Comparison of ENCODE assay signal across 9 cellular contexts in the genomic region with DNA sequence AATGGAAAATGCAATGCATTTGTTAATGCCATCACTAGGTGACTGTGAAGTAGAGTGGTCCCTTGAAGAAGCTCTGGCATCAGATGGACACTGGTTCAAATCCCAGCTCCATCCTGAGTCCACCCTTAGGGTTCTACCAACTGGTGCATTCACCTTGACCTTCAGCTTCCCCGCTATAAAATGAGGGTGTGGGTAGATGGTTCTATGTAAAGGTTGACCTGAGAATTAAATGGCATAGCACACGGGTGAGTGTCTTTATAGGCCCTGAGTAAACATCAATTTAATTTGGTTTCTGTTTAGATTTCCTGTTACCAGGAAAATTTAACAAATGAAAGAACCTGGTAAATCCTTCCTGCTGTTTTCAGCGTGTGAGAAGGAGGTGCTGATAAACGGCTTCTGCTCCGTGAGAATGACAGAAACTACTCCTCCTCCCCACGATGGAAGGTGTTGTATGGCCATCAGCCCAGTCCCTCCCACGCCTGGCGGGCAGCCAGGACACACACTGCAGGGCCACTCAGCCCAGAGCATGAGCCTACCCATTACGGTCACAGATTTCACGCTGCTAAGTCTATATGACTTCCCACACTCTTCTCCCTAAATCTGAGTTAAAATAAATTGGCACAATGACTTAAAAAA.
A peak's percentile ranks its signal among the peaks of the same experiment; 100 is the strongest.
DNase-seq lines count a peak whose midpoint lies in the region; ATAC-seq and TF ChIP-seq lines count a peak whose summit lies in the region.
"Had no signal": no experiment of that assay in that cellular context is flagged by ENCODE, and none has a peak within 500 bp of the region (broad histone marks: within the 10 kb centered on the region; RNA-seq: fewer than 3 reads in every experiment).

No MANE protein-coding gene starts in this region.

- peaks cover 23% of the 10 kb centered on the region for H3K4me1 Mint-ChIP-seq in neural progenitor cell

- H3K9me3 Mint-ChIP-seq in neural progenitor cell, result no peaks in the 10 kb centered on the region

- H2AFZ ChIP-seq in neural progenitor cell (replicated peaks), result no peak overlapping the region

- H3K27ac Mint-ChIP-seq in neural progenitor cell, result no peak overlapping the region

- H4K20me1 ChIP-seq in neural progenitor cell (ENCODE audit: low read depth), result no peaks in the 10 kb centered on the region

- H3K9me3 ChIP-seq in neural progenitor cell (ENCODE audit: low read depth), result no peaks in the 10 kb centered on the region

- no peak overlapping the region for H3K4me3 ChIP-seq in neural progenitor cell

- no peak overlapping the region for H3K4me2 ChIP-seq in neural progenitor cell

- H3K27me3 Mint-ChIP-seq in neural progenitor cell (ENCODE audit: insufficient read depth, low read depth), result peaks cover 7% of the 10 kb centered on the region

- H3K36me3 Mint-ChIP-seq in neural progenitor cell, result peaks cover 8% of the 10 kb centered on the region

- no peak overlapping the region for H3K4me3 Mint-ChIP-seq in neural progenitor cell

- H3K4me1 ChIP-seq in neural progenitor cell, result no peaks in the 10 kb centered on the region

- ATAC-seq in HG02623 (IDR thresholded peaks at IDR 0.05; ENCODE audit: unreplicated experiment) (no peak), HG03469 (IDR thresholded peaks at IDR 0.05; ENCODE audit: unreplicated experiment) (no peak)

- H3K9ac ChIP-seq in neural progenitor cell, result no peak overlapping the region

- DNase-seq in COR-L47 (lab: John Stamatoyannopoulos, UW), result peak; percentile 96
- peak; percentile 59 for DNase-seq in NCI-H2107 treated with DMSO at 0.1 percent for 48 hours (lab: John Stamatoyannopoulos, UW; ENCODE audit: unreplicated experiment)
- DNase-seq in cerebellum (ENCODE audit: low spot score), result peak; percentile 93
- peak; percentile 23 for DNase-seq in medulla oblongata (ENCODE audit: extremely low spot score)
- DNase-seq in retina, result no peak
- no peak for DNase-seq in neural progenitor cell (ENCODE audit: low spot score)

- H3F3A ChIP-seq in neural progenitor cell (ENCODE audit: low read depth), result no peaks in the 10 kb centered on the region

- no peaks in the 10 kb centered on the region for H3K27me3 ChIP-seq in neural progenitor cell

- no peak for TF ChIP-seq CTCF in neural progenitor cell (IDR thresholded peaks at IDR 0.05)

- H3K36me3 ChIP-seq in neural progenitor cell, result no peaks in the 10 kb centered on the region

- no peak overlapping the region for H3K27ac ChIP-seq in neural progenitor cell
- H3K27ac ChIP-seq: C4-2B had no signal

- H3K79me2 ChIP-seq in neural progenitor cell (ENCODE audit: low read depth), result no peaks in the 10 kb centered on the region

Comparison
In these comparisons a context has a peak if more than half of its experiments do, and no peak if none do; other contexts are left out.
1. DNase-seq: peak in COR-L47 (single experiment), NCI-H2107 treated with DMSO at 0.1 percent for 48 hours (single experiment), cerebellum (single experiment) and medulla oblongata (single experiment); none in retina (single experiment) and neural progenitor cell (single experiment).